1 cellular context compared by ENCODE assay signal in the genomic region with DNA sequence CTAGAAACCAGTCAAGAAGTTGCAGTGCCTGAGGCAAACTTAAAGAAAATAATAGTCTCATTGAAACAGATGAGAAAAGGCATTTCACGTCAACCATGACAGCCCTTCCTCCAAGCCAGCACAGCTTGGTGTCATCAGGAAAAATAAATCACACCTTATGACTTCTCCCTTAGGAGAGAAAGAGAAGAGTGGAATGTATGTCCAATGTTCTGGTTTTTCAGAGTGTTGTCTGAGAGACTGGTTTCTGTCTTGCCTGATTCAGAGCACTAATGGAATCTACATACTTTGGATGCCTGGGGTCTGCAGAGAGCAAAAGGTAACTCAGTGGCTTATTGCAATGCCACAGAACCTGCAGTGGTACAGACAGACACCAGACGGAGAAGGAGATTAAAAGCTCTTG.
TF ChIP-seq lines count a peak whose summit lies in the region.

No MANE protein-coding gene starts in this region.

TF ChIP-seq in WTC11, 78 proteins besides CTCF, POLR2A, EP300 and RAD21 (continued from another document):
- TF ChIP-seq, protein P1, sequence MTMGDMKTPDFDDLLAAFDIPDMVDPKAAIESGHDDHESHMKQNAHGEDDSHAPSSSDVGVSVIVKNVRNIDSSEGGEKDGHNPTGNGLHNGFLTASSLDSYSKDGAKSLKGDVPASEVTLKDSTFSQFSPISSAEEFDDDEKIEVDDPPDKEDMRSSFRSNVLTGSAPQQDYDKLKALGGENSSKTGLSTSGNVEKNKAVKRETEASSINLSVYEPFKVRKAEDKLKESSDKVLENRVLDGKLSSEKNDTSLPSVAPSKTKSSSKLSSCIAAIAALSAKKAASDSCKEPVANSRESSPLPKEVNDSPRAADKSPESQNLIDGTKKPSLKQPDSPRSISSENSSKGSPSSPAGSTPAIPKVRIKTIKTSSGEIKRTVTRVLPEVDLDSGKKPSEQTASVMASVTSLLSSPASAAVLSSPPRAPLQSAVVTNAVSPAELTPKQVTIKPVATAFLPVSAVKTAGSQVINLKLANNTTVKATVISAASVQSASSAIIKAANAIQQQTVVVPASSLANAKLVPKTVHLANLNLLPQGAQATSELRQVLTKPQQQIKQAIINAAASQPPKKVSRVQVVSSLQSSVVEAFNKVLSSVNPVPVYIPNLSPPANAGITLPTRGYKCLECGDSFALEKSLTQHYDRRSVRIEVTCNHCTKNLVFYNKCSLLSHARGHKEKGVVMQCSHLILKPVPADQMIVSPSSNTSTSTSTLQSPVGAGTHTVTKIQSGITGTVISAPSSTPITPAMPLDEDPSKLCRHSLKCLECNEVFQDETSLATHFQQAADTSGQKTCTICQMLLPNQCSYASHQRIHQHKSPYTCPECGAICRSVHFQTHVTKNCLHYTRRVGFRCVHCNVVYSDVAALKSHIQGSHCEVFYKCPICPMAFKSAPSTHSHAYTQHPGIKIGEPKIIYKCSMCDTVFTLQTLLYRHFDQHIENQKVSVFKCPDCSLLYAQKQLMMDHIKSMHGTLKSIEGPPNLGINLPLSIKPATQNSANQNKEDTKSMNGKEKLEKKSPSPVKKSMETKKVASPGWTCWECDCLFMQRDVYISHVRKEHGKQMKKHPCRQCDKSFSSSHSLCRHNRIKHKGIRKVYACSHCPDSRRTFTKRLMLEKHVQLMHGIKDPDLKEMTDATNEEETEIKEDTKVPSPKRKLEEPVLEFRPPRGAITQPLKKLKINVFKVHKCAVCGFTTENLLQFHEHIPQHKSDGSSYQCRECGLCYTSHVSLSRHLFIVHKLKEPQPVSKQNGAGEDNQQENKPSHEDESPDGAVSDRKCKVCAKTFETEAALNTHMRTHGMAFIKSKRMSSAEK (CRISPR knock-in tag; IDR thresholded peaks at IDR 0.05; ENCODE audit: borderline replicate concordance) = no peak
- TF ChIP-seq, protein P2, sequence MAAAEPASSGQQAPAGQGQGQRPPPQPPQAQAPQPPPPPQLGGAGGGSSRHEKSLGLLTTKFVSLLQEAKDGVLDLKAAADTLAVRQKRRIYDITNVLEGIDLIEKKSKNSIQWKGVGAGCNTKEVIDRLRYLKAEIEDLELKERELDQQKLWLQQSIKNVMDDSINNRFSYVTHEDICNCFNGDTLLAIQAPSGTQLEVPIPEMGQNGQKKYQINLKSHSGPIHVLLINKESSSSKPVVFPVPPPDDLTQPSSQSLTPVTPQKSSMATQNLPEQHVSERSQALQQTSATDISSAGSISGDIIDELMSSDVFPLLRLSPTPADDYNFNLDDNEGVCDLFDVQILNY (CRISPR knock-in tag; IDR thresholded peaks at IDR 0.05) = no peak
- TF ChIP-seq RELA (CRISPR knock-in tag; IDR thresholded peaks at IDR 0.05; ENCODE audit: borderline replicate concordance) = no peak
- TF ChIP-seq ATF6 (CRISPR knock-in tag; IDR thresholded peaks at IDR 0.05) = no peak
- TF ChIP-seq, protein P3, sequence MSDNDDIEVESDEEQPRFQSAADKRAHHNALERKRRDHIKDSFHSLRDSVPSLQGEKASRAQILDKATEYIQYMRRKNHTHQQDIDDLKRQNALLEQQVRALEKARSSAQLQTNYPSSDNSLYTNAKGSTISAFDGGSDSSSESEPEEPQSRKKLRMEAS (CRISPR knock-in tag; IDR thresholded peaks at IDR 0.05) = no peak
- TF ChIP-seq, protein P4, sequence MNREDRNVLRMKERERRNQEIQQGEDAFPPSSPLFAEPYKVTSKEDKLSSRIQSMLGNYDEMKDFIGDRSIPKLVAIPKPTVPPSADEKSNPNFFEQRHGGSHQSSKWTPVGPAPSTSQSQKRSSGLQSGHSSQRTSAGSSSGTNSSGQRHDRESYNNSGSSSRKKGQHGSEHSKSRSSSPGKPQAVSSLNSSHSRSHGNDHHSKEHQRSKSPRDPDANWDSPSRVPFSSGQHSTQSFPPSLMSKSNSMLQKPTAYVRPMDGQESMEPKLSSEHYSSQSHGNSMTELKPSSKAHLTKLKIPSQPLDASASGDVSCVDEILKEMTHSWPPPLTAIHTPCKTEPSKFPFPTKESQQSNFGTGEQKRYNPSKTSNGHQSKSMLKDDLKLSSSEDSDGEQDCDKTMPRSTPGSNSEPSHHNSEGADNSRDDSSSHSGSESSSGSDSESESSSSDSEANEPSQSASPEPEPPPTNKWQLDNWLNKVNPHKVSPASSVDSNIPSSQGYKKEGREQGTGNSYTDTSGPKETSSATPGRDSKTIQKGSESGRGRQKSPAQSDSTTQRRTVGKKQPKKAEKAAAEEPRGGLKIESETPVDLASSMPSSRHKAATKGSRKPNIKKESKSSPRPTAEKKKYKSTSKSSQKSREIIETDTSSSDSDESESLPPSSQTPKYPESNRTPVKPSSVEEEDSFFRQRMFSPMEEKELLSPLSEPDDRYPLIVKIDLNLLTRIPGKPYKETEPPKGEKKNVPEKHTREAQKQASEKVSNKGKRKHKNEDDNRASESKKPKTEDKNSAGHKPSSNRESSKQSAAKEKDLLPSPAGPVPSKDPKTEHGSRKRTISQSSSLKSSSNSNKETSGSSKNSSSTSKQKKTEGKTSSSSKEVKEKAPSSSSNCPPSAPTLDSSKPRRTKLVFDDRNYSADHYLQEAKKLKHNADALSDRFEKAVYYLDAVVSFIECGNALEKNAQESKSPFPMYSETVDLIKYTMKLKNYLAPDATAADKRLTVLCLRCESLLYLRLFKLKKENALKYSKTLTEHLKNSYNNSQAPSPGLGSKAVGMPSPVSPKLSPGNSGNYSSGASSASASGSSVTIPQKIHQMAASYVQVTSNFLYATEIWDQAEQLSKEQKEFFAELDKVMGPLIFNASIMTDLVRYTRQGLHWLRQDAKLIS (CRISPR knock-in tag; IDR thresholded peaks at IDR 0.05; ENCODE audit: borderline replicate concordance) = no peak
- TF ChIP-seq, protein P5, sequence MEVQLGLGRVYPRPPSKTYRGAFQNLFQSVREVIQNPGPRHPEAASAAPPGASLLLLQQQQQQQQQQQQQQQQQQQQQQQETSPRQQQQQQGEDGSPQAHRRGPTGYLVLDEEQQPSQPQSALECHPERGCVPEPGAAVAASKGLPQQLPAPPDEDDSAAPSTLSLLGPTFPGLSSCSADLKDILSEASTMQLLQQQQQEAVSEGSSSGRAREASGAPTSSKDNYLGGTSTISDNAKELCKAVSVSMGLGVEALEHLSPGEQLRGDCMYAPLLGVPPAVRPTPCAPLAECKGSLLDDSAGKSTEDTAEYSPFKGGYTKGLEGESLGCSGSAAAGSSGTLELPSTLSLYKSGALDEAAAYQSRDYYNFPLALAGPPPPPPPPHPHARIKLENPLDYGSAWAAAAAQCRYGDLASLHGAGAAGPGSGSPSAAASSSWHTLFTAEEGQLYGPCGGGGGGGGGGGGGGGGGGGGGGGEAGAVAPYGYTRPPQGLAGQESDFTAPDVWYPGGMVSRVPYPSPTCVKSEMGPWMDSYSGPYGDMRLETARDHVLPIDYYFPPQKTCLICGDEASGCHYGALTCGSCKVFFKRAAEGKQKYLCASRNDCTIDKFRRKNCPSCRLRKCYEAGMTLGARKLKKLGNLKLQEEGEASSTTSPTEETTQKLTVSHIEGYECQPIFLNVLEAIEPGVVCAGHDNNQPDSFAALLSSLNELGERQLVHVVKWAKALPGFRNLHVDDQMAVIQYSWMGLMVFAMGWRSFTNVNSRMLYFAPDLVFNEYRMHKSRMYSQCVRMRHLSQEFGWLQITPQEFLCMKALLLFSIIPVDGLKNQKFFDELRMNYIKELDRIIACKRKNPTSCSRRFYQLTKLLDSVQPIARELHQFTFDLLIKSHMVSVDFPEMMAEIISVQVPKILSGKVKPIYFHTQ (CRISPR knock-in tag; IDR thresholded peaks at IDR 0.05) = no peak
- TF ChIP-seq, protein P6, sequence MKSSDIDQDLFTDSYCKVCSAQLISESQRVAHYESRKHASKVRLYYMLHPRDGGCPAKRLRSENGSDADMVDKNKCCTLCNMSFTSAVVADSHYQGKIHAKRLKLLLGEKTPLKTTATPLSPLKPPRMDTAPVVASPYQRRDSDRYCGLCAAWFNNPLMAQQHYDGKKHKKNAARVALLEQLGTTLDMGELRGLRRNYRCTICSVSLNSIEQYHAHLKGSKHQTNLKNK (CRISPR knock-in tag; IDR thresholded peaks at IDR 0.05) = no peak
- no peak for TF ChIP-seq ZNF671 (CRISPR knock-in tag; IDR thresholded peaks at IDR 0.05)
- no peak for TF ChIP-seq ARID4B (CRISPR knock-in tag; IDR thresholded peaks at IDR 0.05; ENCODE audit: borderline replicate concordance)
- TF ChIP-seq, protein P7, sequence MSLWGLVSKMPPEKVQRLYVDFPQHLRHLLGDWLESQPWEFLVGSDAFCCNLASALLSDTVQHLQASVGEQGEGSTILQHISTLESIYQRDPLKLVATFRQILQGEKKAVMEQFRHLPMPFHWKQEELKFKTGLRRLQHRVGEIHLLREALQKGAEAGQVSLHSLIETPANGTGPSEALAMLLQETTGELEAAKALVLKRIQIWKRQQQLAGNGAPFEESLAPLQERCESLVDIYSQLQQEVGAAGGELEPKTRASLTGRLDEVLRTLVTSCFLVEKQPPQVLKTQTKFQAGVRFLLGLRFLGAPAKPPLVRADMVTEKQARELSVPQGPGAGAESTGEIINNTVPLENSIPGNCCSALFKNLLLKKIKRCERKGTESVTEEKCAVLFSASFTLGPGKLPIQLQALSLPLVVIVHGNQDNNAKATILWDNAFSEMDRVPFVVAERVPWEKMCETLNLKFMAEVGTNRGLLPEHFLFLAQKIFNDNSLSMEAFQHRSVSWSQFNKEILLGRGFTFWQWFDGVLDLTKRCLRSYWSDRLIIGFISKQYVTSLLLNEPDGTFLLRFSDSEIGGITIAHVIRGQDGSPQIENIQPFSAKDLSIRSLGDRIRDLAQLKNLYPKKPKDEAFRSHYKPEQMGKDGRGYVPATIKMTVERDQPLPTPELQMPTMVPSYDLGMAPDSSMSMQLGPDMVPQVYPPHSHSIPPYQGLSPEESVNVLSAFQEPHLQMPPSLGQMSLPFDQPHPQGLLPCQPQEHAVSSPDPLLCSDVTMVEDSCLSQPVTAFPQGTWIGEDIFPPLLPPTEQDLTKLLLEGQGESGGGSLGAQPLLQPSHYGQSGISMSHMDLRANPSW (CRISPR knock-in tag; conservative IDR thresholded peaks at IDR 0.05; ENCODE audit: low read depth) = no peak
- no peak for TF ChIP-seq KAT7 (CRISPR knock-in tag; IDR thresholded peaks at IDR 0.05; ENCODE audit: borderline replicate concordance)
- no peak for TF ChIP-seq PRDM15 (CRISPR knock-in tag; IDR thresholded peaks at IDR 0.05)
TF ChIP-seq in WTC11: peak in this region for 0.
